Comparison of ENCODE assay signal across 21 cellular contexts in the genomic region with DNA sequence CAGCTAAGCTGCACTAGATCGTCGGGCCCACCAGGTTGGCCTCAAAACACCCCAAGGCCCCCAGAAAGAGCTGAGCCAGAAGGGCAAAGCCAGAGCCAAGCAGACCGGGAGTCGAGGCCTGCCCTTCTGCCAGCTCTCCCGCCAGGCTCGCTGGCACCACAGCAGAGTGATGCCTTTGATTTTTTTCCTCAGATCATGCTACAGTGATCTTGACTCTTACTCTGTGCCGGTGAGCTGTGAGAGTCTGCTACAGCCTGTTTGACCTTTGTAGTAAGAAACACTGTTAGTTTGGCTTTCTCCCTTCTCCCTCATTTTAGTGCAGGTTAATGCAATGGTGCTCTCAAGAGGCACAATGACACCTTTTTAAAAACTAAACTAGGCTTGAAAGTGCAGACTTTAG.
"Had no signal": no experiment of that assay in that cellular context is flagged by ENCODE, and none has a peak within 500 bp of the region (broad histone marks: within the 10 kb centered on the region; RNA-seq: fewer than 3 reads in every experiment).

No MANE protein-coding gene starts in this region.

- H3K9me3 ChIP-seq: MG63, SJSA1 had no signal

- DNase-seq: IMR-90, MG63, NCI-H1092, NCI-H1105 treated with DMSO at 0.1 percent for 48 hours, NCI-H1417 treated with DMSO at 0.1 percent for 48 hours, NCI-H146, NCI-H187, NCI-H2029, NCI-H2081 treated with DMSO at 0.1 percent for 48 hours, NCI-H2171, NCI-H226, NCI-H446, NCI-H510A, NCI-H524 treated with DMSO at 0.1 percent for 48 hours, NCI-H69, NCI-H774, Right ventricle myocardium superior, RPMI8226, SIG-M5 had no signal

- ATAC-seq: HepG2 had no signal
